ENCODE assay signal across 1 cellular context in the genomic region with DNA sequence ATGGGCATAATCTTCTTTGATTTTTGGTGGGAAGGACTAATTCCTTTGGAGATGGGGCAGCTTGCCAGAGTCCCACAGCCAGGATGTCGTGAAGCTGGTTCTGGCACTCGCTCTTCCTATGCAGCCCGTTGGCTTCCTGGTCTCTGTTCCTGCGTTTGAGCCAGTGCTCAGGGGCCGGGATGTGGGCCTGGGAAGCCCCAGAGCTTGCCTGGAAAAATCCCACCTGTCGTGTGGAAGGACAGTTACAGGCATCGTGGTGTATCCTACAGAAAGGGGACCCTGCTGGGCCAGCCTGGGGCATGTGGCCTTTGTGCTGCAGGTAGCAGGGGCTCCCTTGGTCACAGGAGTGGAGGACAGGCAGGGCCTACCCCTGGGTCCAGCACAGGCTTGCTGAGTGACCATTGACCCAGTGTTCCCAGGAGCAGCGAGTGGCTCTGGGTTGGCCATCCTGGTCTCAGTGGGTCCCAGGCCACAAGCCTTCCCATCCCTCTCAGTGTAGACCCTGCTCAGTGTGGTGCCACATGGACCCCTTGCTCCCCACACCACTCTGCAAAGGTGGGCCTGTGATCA.
TF ChIP-seq lines count a peak whose summit lies in the region.

No MANE protein-coding gene starts in this region.

TF ChIP-seq in HepG2, 621 proteins besides CTCF, POLR2A, EP300 and RAD21:
- TF ChIP-seq MXD4 (CRISPR knock-in tag; IDR thresholded peaks at IDR 0.05) = no peak
- TF ChIP-seq RORA (CRISPR knock-in tag; IDR thresholded peaks at IDR 0.05) = no peak
- TF ChIP-seq, protein P1, sequence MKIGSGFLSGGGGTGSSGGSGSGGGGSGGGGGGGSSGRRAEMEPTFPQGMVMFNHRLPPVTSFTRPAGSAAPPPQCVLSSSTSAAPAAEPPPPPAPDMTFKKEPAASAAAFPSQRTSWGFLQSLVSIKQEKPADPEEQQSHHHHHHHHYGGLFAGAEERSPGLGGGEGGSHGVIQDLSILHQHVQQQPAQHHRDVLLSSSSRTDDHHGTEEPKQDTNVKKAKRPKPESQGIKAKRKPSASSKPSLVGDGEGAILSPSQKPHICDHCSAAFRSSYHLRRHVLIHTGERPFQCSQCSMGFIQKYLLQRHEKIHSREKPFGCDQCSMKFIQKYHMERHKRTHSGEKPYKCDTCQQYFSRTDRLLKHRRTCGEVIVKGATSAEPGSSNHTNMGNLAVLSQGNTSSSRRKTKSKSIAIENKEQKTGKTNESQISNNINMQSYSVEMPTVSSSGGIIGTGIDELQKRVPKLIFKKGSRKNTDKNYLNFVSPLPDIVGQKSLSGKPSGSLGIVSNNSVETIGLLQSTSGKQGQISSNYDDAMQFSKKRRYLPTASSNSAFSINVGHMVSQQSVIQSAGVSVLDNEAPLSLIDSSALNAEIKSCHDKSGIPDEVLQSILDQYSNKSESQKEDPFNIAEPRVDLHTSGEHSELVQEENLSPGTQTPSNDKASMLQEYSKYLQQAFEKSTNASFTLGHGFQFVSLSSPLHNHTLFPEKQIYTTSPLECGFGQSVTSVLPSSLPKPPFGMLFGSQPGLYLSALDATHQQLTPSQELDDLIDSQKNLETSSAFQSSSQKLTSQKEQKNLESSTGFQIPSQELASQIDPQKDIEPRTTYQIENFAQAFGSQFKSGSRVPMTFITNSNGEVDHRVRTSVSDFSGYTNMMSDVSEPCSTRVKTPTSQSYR (CRISPR knock-in tag; IDR thresholded peaks at IDR 0.05; ENCODE audit: borderline replicate concordance) = no peak
- no peak for TF ChIP-seq ISX (CRISPR knock-in tag; conservative IDR thresholded peaks at IDR 0.05)
- TF ChIP-seq, protein P2, sequence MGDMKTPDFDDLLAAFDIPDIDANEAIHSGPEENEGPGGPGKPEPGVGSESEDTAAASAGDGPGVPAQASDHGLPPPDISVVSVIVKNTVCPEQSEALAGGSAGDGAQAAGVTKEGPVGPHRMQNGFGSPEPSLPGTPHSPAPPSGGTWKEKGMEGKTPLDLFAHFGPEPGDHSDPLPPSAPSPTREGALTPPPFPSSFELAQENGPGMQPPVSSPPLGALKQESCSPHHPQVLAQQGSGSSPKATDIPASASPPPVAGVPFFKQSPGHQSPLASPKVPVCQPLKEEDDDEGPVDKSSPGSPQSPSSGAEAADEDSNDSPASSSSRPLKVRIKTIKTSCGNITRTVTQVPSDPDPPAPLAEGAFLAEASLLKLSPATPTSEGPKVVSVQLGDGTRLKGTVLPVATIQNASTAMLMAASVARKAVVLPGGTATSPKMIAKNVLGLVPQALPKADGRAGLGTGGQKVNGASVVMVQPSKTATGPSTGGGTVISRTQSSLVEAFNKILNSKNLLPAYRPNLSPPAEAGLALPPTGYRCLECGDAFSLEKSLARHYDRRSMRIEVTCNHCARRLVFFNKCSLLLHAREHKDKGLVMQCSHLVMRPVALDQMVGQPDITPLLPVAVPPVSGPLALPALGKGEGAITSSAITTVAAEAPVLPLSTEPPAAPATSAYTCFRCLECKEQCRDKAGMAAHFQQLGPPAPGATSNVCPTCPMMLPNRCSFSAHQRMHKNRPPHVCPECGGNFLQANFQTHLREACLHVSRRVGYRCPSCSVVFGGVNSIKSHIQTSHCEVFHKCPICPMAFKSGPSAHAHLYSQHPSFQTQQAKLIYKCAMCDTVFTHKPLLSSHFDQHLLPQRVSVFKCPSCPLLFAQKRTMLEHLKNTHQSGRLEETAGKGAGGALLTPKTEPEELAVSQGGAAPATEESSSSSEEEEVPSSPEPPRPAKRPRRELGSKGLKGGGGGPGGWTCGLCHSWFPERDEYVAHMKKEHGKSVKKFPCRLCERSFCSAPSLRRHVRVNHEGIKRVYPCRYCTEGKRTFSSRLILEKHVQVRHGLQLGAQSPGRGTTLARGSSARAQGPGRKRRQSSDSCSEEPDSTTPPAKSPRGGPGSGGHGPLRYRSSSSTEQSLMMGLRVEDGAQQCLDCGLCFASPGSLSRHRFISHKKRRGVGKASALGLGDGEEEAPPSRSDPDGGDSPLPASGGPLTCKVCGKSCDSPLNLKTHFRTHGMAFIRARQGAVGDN (CRISPR knock-in tag; IDR thresholded peaks at IDR 0.05) = peak; percentile 50
- TF ChIP-seq ZFY (CRISPR knock-in tag; IDR thresholded peaks at IDR 0.05) = 0 out of 2 replicates have a peak, but pooled peaks have one; percentile 18
- TF ChIP-seq SYNCRIP (IDR thresholded peaks at IDR 0.05; ENCODE audit: insufficient read depth, low read depth, low read length) = no peak
